In genomic region chr9:135708164-135708563, GRCh38 we compare ENCODE assay signal across 10 cellular contexts. TPM values are rescaled to one million over a fixed set of nuclear protein-coding genes. Genes with fewer than 3 reads are reported as not detected.
"Had no signal": no experiment of that assay in that cellular context is flagged by ENCODE, and none has a peak within 500 bp of the region (broad histone marks: within the 10 kb centered on the region; RNA-seq: fewer than 3 reads in every experiment).

No MANE protein-coding gene starts in this region.

- H3K4me3 ChIP-seq: GM23248, HAP-1, K562 had no signal

- H3K27ac Mint-ChIP-seq: HFFc6 had no signal

- H3K9me3 ChIP-seq: HAP-1 had no signal

- H3K36me3 ChIP-seq: HAP-1 had no signal

- H3K9me3 Mint-ChIP-seq: HFFc6 had no signal

- FAIRE-seq: K562 had no signal

- H3K9ac ChIP-seq: GM23248 had no signal

- H3K27ac ChIP-seq: GM23248 had no signal

- ATAC-seq: HCT116, K562 had no signal

- DNase-seq: GM23248, GOT3, H7, HFFc6, IMR-90 had no signal

- H2AFZ ChIP-seq: GM23248 had no signal

- H3K4me1 ChIP-seq: HAP-1 had no signal

RNA-seq across cellular contexts. Expression of gene KCNT1, which starts 6.2 kb away (rescaled TPM):
- total RNA-seq: GM23248, H4, HFFc6, HT-29, IMR-90 had no signal
- polyA plus RNA-seq: GM23248, IMR-90, K562 had no signal

RNA-seq across cellular contexts. Expression of gene SOHLH1, which starts 8.9 kb away (rescaled TPM):
- total RNA-seq: GM23248, H4, H7, HFFc6, HT-29, IMR-90 had no signal
- polyA plus RNA-seq: GM23248, IMR-90 had no signal

RNA-seq across cellular contexts. Expression of gene LCN9, which starts 45.1 kb away (rescaled TPM):
- total RNA-seq: GM23248, H4, H7, HFFc6, HT-29, IMR-90, K562 had no signal
- polyA plus RNA-seq: GM23248, IMR-90, K562 had no signal
